1 cellular context compared by ENCODE assay signal in the genomic region with DNA sequence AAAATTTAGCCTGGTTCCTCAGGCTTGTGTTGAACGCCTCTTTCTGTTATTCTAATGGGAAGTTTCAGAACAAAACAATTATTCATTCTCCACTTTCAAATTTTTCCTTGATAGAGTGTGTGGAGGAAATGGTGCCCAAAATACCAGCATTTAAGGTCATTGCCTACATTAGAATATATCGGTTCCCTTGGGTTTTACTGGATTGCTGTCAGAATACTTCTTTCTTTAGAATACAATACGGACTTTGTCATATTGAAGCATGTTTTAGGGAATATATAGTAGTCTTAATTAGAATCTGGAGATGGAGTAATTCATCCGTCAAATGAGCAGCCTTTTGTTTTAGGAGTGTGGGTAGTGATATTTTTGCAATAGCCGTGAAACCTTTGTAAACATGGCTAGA.
TF ChIP-seq lines count a peak whose summit lies in the region.

No MANE protein-coding gene starts in this region.

TF ChIP-seq in IMR-90, 13 proteins besides CTCF, POLR2A, EP300 and RAD21:
- TF ChIP-seq CEBPB (IDR thresholded peaks at IDR 0.05; ENCODE audit: low read depth, low read length) (no peak), SMC3 (IDR thresholded peaks at IDR 0.05; ENCODE audit: low read depth, low read length) (no peak), CHD1 (IDR thresholded peaks at IDR 0.05; ENCODE audit: low read depth, low read length) (no peak), RFX5 (IDR thresholded peaks at IDR 0.05; ENCODE audit: low read depth, low read length) (no peak), MAFK (IDR thresholded peaks at IDR 0.05; ENCODE audit: low read depth, low read length) (no peak), MAZ (IDR thresholded peaks at IDR 0.05; ENCODE audit: borderline replicate concordance, low read depth, low read length) (no peak), USF2 (IDR thresholded peaks at IDR 0.05; ENCODE audit: low read depth, low read length) (no peak), MXI1 (IDR thresholded peaks at IDR 0.05; ENCODE audit: borderline replicate concordance, low read depth, low read length) (no peak), FOS (IDR thresholded peaks at IDR 0.05; ENCODE audit: low read depth, low read length) (no peak), NFE2L2 (IDR thresholded peaks at IDR 0.05; ENCODE audit: low read depth, low read length) (no peak), RCOR1 (IDR thresholded peaks at IDR 0.05; ENCODE audit: insufficient replicate concordance, low read length) (no peak), BHLHE40 (IDR thresholded peaks at IDR 0.05; ENCODE audit: low read depth, low read length) (no peak)
- TF ChIP-seq, protein P1, sequence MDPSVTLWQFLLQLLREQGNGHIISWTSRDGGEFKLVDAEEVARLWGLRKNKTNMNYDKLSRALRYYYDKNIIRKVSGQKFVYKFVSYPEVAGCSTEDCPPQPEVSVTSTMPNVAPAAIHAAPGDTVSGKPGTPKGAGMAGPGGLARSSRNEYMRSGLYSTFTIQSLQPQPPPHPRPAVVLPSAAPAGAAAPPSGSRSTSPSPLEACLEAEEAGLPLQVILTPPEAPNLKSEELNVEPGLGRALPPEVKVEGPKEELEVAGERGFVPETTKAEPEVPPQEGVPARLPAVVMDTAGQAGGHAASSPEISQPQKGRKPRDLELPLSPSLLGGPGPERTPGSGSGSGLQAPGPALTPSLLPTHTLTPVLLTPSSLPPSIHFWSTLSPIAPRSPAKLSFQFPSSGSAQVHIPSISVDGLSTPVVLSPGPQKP (IDR thresholded peaks at IDR 0.05; ENCODE audit: borderline replicate concordance, low read depth, low read length): no peak
